Comparison of ENCODE assay signal across 18 cellular contexts in genomic region chr1:156812293-156812990, GRCh38. TPM values are rescaled to one million over a fixed set of nuclear protein-coding genes. Genes with fewer than 3 reads are reported as not detected.
A peak's percentile ranks its signal among the peaks of the same experiment; 100 is the strongest.
DNase-seq lines count a peak whose midpoint lies in the region; ATAC-seq and TF ChIP-seq lines count a peak whose summit lies in the region.
"Had no signal": no experiment of that assay in that cellular context is flagged by ENCODE, and none has a peak within 500 bp of the region (broad histone marks: within the 10 kb centered on the region; RNA-seq: fewer than 3 reads in every experiment).

No MANE protein-coding gene starts in this region.

- H3K4me1 ChIP-seq in NT2/D1 (ENCODE audit: insufficient read depth, insufficient read length) = peaks cover 49% of the 10 kb centered on the region
- peaks cover 7% of the 10 kb centered on the region for H3K4me1 ChIP-seq in psoas muscle

- H3K27ac Mint-ChIP-seq in activated naive CD8-positive, alpha-beta T cell treated with anti-CD3 and anti-CD28 coated beads, Interleukin-2, amount 10 ng/mL, durations not matched to agents 7 days and 5 days = peak overlapping the region; percentile 75
- H3K27ac Mint-ChIP-seq in nephron progenitor cell = peak overlapping the region; percentile 79

- H3K27ac ChIP-seq in psoas muscle = no peak overlapping the region
- H3K27ac ChIP-seq: upper lobe of left lung had no signal

- H3K4me3 ChIP-seq in NT2/D1 (ENCODE audit: insufficient read length, low read depth) (no peak overlapping the region), psoas muscle (no peak overlapping the region)

- POLR2A ChIA-PET in activated naive CD8-positive, alpha-beta T cell treated with anti-CD3 and anti-CD28 coated beads, Interleukin-2, amount 10 ng/mL, durations not matched to agents 7 days and 5 days (lab: Charles Lee) = interaction anchor here (0.6 to 1.2 kb wide), 3 partner anchors 50 to 311 kb away, joined by 3 to 5 read pairs (median 3); partner anchors contain the start of genes ISG20L2 and METTL25B

- peaks cover 52% of the 10 kb centered on the region for H3K36me3 Mint-ChIP-seq in activated naive CD8-positive, alpha-beta T cell treated with anti-CD3 and anti-CD28 coated beads, Interleukin-2, amount 10 ng/mL, durations not matched to agents 7 days and 5 days
- H3K36me3 Mint-ChIP-seq in nephron progenitor cell (ENCODE audit: low read depth) = peaks cover 9% of the 10 kb centered on the region

- peaks cover 5% of the 10 kb centered on the region for H3K36me3 ChIP-seq in NT2/D1 (ENCODE audit: insufficient read depth, insufficient read length, low read length)
- no peaks in the 10 kb centered on the region for H3K36me3 ChIP-seq in psoas muscle (ENCODE audit: insufficient read depth in 1 of 2, low read depth in 1 of 2)
- H3K36me3 ChIP-seq: upper lobe of left lung had no signal

- no peaks in the 10 kb centered on the region for H3K27me3 Mint-ChIP-seq in activated naive CD8-positive, alpha-beta T cell treated with anti-CD3 and anti-CD28 coated beads, Interleukin-2, amount 10 ng/mL, durations not matched to agents 7 days and 5 days
- peaks cover 33% of the 10 kb centered on the region for H3K27me3 Mint-ChIP-seq in nephron progenitor cell (ENCODE audit: low read depth, poor library complexity)

- 95 to 98% (median 97%) methylated on average over 10 of the region's 10 CpGs for WGBS in psoas muscle, 3 donors

- no peak for TF ChIP-seq CTCF in nephron progenitor cell (IDR thresholded peaks at IDR 0.05)
- no peak for TF ChIP-seq CTCF in psoas muscle (IDR thresholded peaks at IDR 0.05)

- H3K27me3 ChIP-seq in NT2/D1 (ENCODE audit: insufficient read depth, insufficient read length) (peaks cover 23% of the 10 kb centered on the region), psoas muscle (ENCODE audit: insufficient read depth in 3 of 3, low read length in 2 of 3) (peaks cover 0 to 4% (median 3%) of the 10 kb centered on the region in 3 donors)
- H3K27me3 ChIP-seq: upper lobe of left lung had no signal

- DNase-seq in activated effector memory CD4-positive, alpha-beta T cell treated with anti-CD3 and anti-CD28 coated beads, Interleukin-2, amount 50 U/mL, for 16 hours = peak; percentile 38
- DNase-seq in activated effector memory CD4-positive, alpha-beta T cell treated with Interleukin-2 at 50 U/mL for 16 hours = no peak
- DNase-seq in NT2/D1 (ENCODE audit: low read depth, low spot score) = no peak
- DNase-seq in activated naive CD8-positive, alpha-beta T cell treated with anti-CD3 and anti-CD28 coated beads, Interleukin-2, amount 10 ng/mL, durations not matched to agents 7 days and 5 days = no peak
- no peak for DNase-seq in nephron progenitor cell
- no peak for DNase-seq in psoas muscle
- DNase-seq in NK-92 treated with Interleukin-12 subunit alpha and Interleukin-12 subunit beta, amount 100 ng/mL, for 24 hours (lab: John Stamatoyannopoulos, UW) = no peak
- DNase-seq: DMS153; mesendoderm; NCI-H187; NCI-H526; occipital lobe; stimulated activated CD4-positive, alpha-beta T cell treated with anti-CD3 and anti-CD28 coated beads, Interleukin-4, amount 100 ng/mL, for 24 hours; upper lobe of left lung had no signal

- no peak for ATAC-seq in activated naive CD8-positive, alpha-beta T cell treated with anti-CD3 and anti-CD28 coated beads, Interleukin-2, amount 10 ng/mL, durations not matched to agents 7 days and 5 days (ENCODE audit: low read depth)
- no peak for ATAC-seq in HG03520 (IDR thresholded peaks at IDR 0.05; ENCODE audit: unreplicated experiment)
- no peak for ATAC-seq in psoas muscle
- ATAC-seq: Panc1 had no signal

- no peaks in the 10 kb centered on the region for H3K9me3 Mint-ChIP-seq in activated naive CD8-positive, alpha-beta T cell treated with anti-CD3 and anti-CD28 coated beads, Interleukin-2, amount 10 ng/mL, durations not matched to agents 7 days and 5 days
- H3K9me3 Mint-ChIP-seq in nephron progenitor cell = no peaks in the 10 kb centered on the region

- H3K9ac ChIP-seq in NT2/D1 (ENCODE audit: insufficient read length, low read depth) = peak overlapping the region; percentile 68

- peaks cover 64% of the 10 kb centered on the region for H3K4me1 Mint-ChIP-seq in activated naive CD8-positive, alpha-beta T cell treated with anti-CD3 and anti-CD28 coated beads, Interleukin-2, amount 10 ng/mL, durations not matched to agents 7 days and 5 days
- H3K4me1 Mint-ChIP-seq in nephron progenitor cell = peaks cover 80% of the 10 kb centered on the region

- intact Hi-C loops in psoas muscle (cut with DNase I) = no loop called here

- peak overlapping the region; percentile 90 for H3K4me3 Mint-ChIP-seq in activated naive CD8-positive, alpha-beta T cell treated with anti-CD3 and anti-CD28 coated beads, Interleukin-2, amount 10 ng/mL, durations not matched to agents 7 days and 5 days
- H3K4me3 Mint-ChIP-seq in nephron progenitor cell = peak overlapping the region; percentile 75

- no peaks in the 10 kb centered on the region for H3K9me3 ChIP-seq in NT2/D1 (ENCODE audit: insufficient read depth, low read length)
- H3K9me3 ChIP-seq in psoas muscle = no peaks in the 10 kb centered on the region
- H3K9me3 ChIP-seq: upper lobe of left lung had no signal

RNA-seq across cellular contexts. Expression of gene SH2D2A, which starts 4.2 kb away (rescaled TPM):
- total RNA-seq in activated naive CD8-positive, alpha-beta T cell treated with anti-CD3 and anti-CD28 coated beads, Interleukin-2, amount 10 ng/mL, durations not matched to agents 7 days and 5 days = 10 to 100 TPM; 86.0 to 89.2 TPM
- under 1 TPM; 0.37 to 0.82 (median 0.60) TPM for total RNA-seq in psoas muscle
- under 1 TPM in 2 of 3 donors, not detected in 1; 0.25 to 0.26 TPM for polyA plus RNA-seq in psoas muscle
- total RNA-seq: cerebellum, occipital lobe had no signal

RNA-seq across cellular contexts. Expression of gene PRCC, which starts 45.1 kb away (rescaled TPM):
- total RNA-seq in activated naive CD8-positive, alpha-beta T cell treated with anti-CD3 and anti-CD28 coated beads, Interleukin-2, amount 10 ng/mL, durations not matched to agents 7 days and 5 days = 10 to 100 TPM; 65.7 to 76.0 TPM
- 10 to 100 TPM; 43.7 to 69.3 (median 64.0) TPM for total RNA-seq in psoas muscle
- 100 to 1,000 TPM in 1 of 3 donors, 10 to 100 TPM in 2; 46.8 to 107 (median 72.0) TPM for polyA plus RNA-seq in psoas muscle

RNA-seq across cellular contexts. Expression of gene INSRR, which starts 46.5 kb away (rescaled TPM):
- total RNA-seq in activated naive CD8-positive, alpha-beta T cell treated with anti-CD3 and anti-CD28 coated beads, Interleukin-2, amount 10 ng/mL, durations not matched to agents 7 days and 5 days = under 1 TPM; 0.47 to 0.48 TPM
- total RNA-seq in psoas muscle = under 1 TPM in 1 of 4 donors, not detected in 3; 0.07 TPM
- under 1 TPM in 1 of 3 donors, not detected in 2; under 0.01 TPM for polyA plus RNA-seq in psoas muscle
- total RNA-seq: HT1080 had no signal

RNA-seq across cellular contexts. Expression of gene NTRK1, which starts 48.2 kb away (rescaled TPM):
- total RNA-seq in activated naive CD8-positive, alpha-beta T cell treated with anti-CD3 and anti-CD28 coated beads, Interleukin-2, amount 10 ng/mL, durations not matched to agents 7 days and 5 days = 10 to 100 TPM; 13.7 to 13.9 TPM
- under 1 TPM; 0.16 to 0.92 (median 0.44) TPM for total RNA-seq in psoas muscle
- polyA plus RNA-seq in psoas muscle = under 1 TPM; 0.07 to 0.65 (median 0.58) TPM
- total RNA-seq: occipital lobe had no signal

Comparison
In these comparisons a context has a peak if more than half of its experiments do, and no peak if none do; other contexts are left out.
1. RNA of gene SH2D2A, which starts 4.2 kb away (total RNA-seq): 86.0 to 89.2 TPM in activated naive CD8-positive, alpha-beta T cell treated with anti-CD3 and anti-CD28 coated beads, Interleukin-2, amount 10 ng/mL, durations not matched to agents 7 days and 5 days; 0.37 to 0.82 TPM in psoas muscle; every median in the first group is over 10 times any median in the second.